ENCODE assay signal across 13 cellular contexts in the genomic region with DNA sequence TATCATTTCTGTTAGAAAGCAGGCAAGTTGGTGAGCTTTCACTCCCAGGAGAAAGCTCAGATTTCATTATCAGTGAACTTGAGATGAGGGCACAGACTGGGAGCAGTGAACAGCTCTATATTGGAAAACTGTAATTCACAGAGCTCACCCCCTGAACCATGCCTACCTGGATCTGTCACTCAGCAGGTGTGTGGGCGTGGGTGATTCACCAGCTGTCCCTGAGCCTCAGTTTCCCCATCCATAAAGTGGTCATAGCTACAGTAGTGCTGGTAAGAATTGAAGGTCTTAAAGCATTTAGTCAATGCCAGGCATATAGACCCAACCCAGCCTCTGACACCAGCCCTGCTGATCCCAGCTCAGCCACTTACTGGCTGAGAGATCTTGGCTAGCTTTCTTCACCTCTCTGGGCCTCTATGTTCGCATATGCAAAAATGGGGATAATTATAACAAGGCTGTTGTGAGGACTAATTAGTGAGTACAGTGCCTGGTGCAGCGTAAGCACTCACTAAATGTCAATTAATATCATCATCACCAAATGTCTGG. TPM values are rescaled to one million over a fixed set of nuclear protein-coding genes. Genes with fewer than 3 reads are reported as not detected.
DNase-seq lines count a peak whose midpoint lies in the region; ATAC-seq, FAIRE-seq and TF ChIP-seq lines count a peak whose summit lies in the region.
"Had no signal": no experiment of that assay in that cellular context is flagged by ENCODE, and none has a peak within 500 bp of the region (broad histone marks: within the 10 kb centered on the region; RNA-seq: fewer than 3 reads in every experiment).

No MANE protein-coding gene starts in this region.

- H3K4me2 ChIP-seq in GM23338 (peak overlapping the region; percentile 46; the same call in 1 of the 2 replicates), endothelial cell of umbilical vein (ENCODE audit: insufficient read depth, low read length) (no peak overlapping the region)

- no peaks in the 10 kb centered on the region; the same call in 2 of the 3 replicates for H3K36me3 Mint-ChIP-seq in GM23338 (ENCODE audit: low read depth)
- no peaks in the 10 kb centered on the region for H3K36me3 Mint-ChIP-seq in stimulated activated naive B cell treated with anti-CD40 and anti-IgM and Interleukin-4, amounts not matched to agents 10 μg/mL and 1 μg/mL and 100 μg/mL, for 72 hours
- H3K36me3 Mint-ChIP-seq: CD4-positive, alpha-beta memory T cell had no signal

- no peak for ATAC-seq in GM23338
- ATAC-seq in stimulated activated naive B cell treated with anti-CD40 and anti-IgM and Interleukin-4, amounts not matched to agents 10 μg/mL and 1 μg/mL and 100 μg/mL, for 72 hours (replicated peaks): peak; percentile 20 to 34
- ATAC-seq in GM19351 (IDR thresholded peaks at IDR 0.05; ENCODE audit: unreplicated experiment): no peak
- ATAC-seq in HG02973 (IDR thresholded peaks at IDR 0.05; ENCODE audit: unreplicated experiment): no peak

- no peaks in the 10 kb centered on the region for H3K9me3 Mint-ChIP-seq in GM23338
- no peaks in the 10 kb centered on the region for H3K9me3 Mint-ChIP-seq in stimulated activated naive B cell treated with anti-CD40 and anti-IgM and Interleukin-4, amounts not matched to agents 10 μg/mL and 1 μg/mL and 100 μg/mL, for 72 hours
- H3K9me3 Mint-ChIP-seq: CD4-positive, alpha-beta memory T cell had no signal

- no peak for TF ChIP-seq POLR2A in endothelial cell of umbilical vein (IDR thresholded peaks at IDR 0.05; ENCODE audit: low read depth, low read length)

- no peak overlapping the region for H3K4me3 ChIP-seq in GM23338
- H3K4me3 ChIP-seq in endothelial cell of umbilical vein (replicated peaks in 1 of 3; ENCODE audit: insufficient read depth in 1 of 3, low read depth in 1 of 3, low read length in 3 of 3): no peak overlapping the region
- H3K4me3 ChIP-seq: adrenal gland, right lobe of liver, SJSA1 had no signal

- peak overlapping the region; percentile 48; the same call in 2 of the 3 replicates for H3K4me3 Mint-ChIP-seq in GM23338
- no peak overlapping the region for H3K4me3 Mint-ChIP-seq in stimulated activated naive B cell treated with anti-CD40 and anti-IgM and Interleukin-4, amounts not matched to agents 10 μg/mL and 1 μg/mL and 100 μg/mL, for 72 hours

- H3K36me3 ChIP-seq in GM23338 (ENCODE audit: insufficient read depth): no peaks in the 10 kb centered on the region
- no peaks in the 10 kb centered on the region for H3K36me3 ChIP-seq in endothelial cell of umbilical vein (ENCODE audit: control insufficient read depth in 2 of 2, extremely low read depth in 1 of 2, insufficient read depth in 2 of 2, low read length in 2 of 2)
- H3K36me3 ChIP-seq: adrenal gland, right lobe of liver, SJSA1 had no signal

- FAIRE-seq in endothelial cell of umbilical vein (lab: Jason Lieb, UNC): no peak

- no peak overlapping the region for H3K27ac Mint-ChIP-seq in GM23338
- no peak overlapping the region for H3K27ac Mint-ChIP-seq in stimulated activated naive B cell treated with anti-CD40 and anti-IgM and Interleukin-4, amounts not matched to agents 10 μg/mL and 1 μg/mL and 100 μg/mL, for 72 hours
- H3K27ac Mint-ChIP-seq: CD4-positive, alpha-beta memory T cell had no signal

- no peak for DNase-seq in GM23338 (ENCODE audit: low spot score)
- peak; percentile 93 for DNase-seq in NCI-H2171 treated with DMSO at 0.1 percent for 48 hours (lab: John Stamatoyannopoulos, UW)
- DNase-seq in endothelial cell of umbilical vein (ENCODE audit: low read depth, low spot score): no peak
- no peak for DNase-seq in stimulated activated naive B cell treated with anti-CD40 and anti-IgM and Interleukin-4, amounts not matched to agents 10 μg/mL and 1 μg/mL and 100 μg/mL, for 72 hours
- DNase-seq in DMS153 treated with DMSO at 0.1 percent for 48 hours (lab: John Stamatoyannopoulos, UW; ENCODE audit: unreplicated experiment): no peak

- no peak overlapping the region for H3K9ac ChIP-seq in endothelial cell of umbilical vein (replicated peaks; ENCODE audit: extremely low read depth, insufficient read depth, low read length)

- intact Hi-C loops in endothelial cell of umbilical vein (cut with micrococcal nuclease): loop anchor here (1.0 kb wide), 1 partner anchor 284 kb away; no protein-coding TSS in a partner anchor

- H4K20me1 ChIP-seq in GM23338 (replicated peaks; ENCODE audit: insufficient read depth) (no peaks in the 10 kb centered on the region), endothelial cell of umbilical vein (replicated peaks; ENCODE audit: control insufficient read depth, extremely low read depth, insufficient read depth, low read length) (no peaks in the 10 kb centered on the region)

- H3K9me3 ChIP-seq in endothelial cell of umbilical vein (replicated peaks; ENCODE audit: control insufficient read depth, insufficient read depth, low read length): no peaks in the 10 kb centered on the region
- H3K9me3 ChIP-seq: adrenal gland, right lobe of liver had no signal

- no peaks in the 10 kb centered on the region for H3K27me3 ChIP-seq in GM23338 (ENCODE audit: insufficient read depth)
- H3K27me3 ChIP-seq in endothelial cell of umbilical vein (ENCODE audit: control insufficient read depth in 2 of 2, insufficient read depth in 2 of 2, low read length in 2 of 2): no peaks in the 10 kb centered on the region
- H3K27me3 ChIP-seq: right lobe of liver had no signal

- no peak overlapping the region for H3K27ac ChIP-seq in GM23338 (ENCODE audit: low read depth)
- H3K27ac ChIP-seq in endothelial cell of umbilical vein (ENCODE audit: insufficient read depth, low read depth, low read length): no peak overlapping the region
- H3K27ac ChIP-seq: foreskin keratinocyte, HL-60, right lobe of liver, SJSA1 had no signal

- CTCF ChIA-PET in endothelial cell of umbilical vein (lab: Charles Lee): interaction anchor here (0.6 to 6.5 kb wide), 46 partner anchors 9 to 321 kb away, joined by 3 to 118 read pairs (median 4); a partner anchor contains a TSS

- H3K4me1 ChIP-seq in GM23338 (ENCODE audit: insufficient read depth): peaks cover 16% of the 10 kb centered on the region
- H3K4me1 ChIP-seq in endothelial cell of umbilical vein (ENCODE audit: control insufficient read depth, extremely low read depth, insufficient read depth, low read length): peaks cover 35% of the 10 kb centered on the region
- H3K4me1 ChIP-seq: foreskin keratinocyte had no signal

- H2AFZ ChIP-seq in GM23338 (no peak overlapping the region), endothelial cell of umbilical vein (ENCODE audit: low read depth, low read length) (peak overlapping the region; percentile 10)

- TF ChIP-seq CTCF in GM23338 (conservative IDR thresholded peaks at IDR 0.05; ENCODE audit: low read depth in 2 of 2) (no peak), endothelial cell of umbilical vein (IDR thresholded peaks at IDR 0.05; ENCODE audit: extremely low read depth in 1 of 2, insufficient read depth in 1 of 2, low read depth in 1 of 2, low read length in 2 of 2) (no peak)

- no peaks in the 10 kb centered on the region for H3K9me1 ChIP-seq in endothelial cell of umbilical vein (replicated peaks; ENCODE audit: control insufficient read depth, extremely low read depth, insufficient read depth, low read length)

- peaks cover 20% of the 10 kb centered on the region for H3K27me3 Mint-ChIP-seq in GM23338 (ENCODE audit: insufficient read depth, low read depth, poor library complexity)
- H3K27me3 Mint-ChIP-seq in stimulated activated naive B cell treated with anti-CD40 and anti-IgM and Interleukin-4, amounts not matched to agents 10 μg/mL and 1 μg/mL and 100 μg/mL, for 72 hours: peaks cover 51 to 81% of the 10 kb centered on the region in 2 donors

- peaks cover 29% of the 10 kb centered on the region for H3K4me1 Mint-ChIP-seq in GM23338
- H3K4me1 Mint-ChIP-seq in stimulated activated naive B cell treated with anti-CD40 and anti-IgM and Interleukin-4, amounts not matched to agents 10 μg/mL and 1 μg/mL and 100 μg/mL, for 72 hours: peaks cover 4 to 7% of the 10 kb centered on the region in 2 donors

- H3K9me2 ChIP-seq in GM23338 (ENCODE audit: insufficient read depth): no peaks in the 10 kb centered on the region

- H3K79me2 ChIP-seq in GM23338 (replicated peaks; ENCODE audit: insufficient read depth) (no peaks in the 10 kb centered on the region), endothelial cell of umbilical vein (ENCODE audit: control insufficient read depth, insufficient read depth, low read length) (no peaks in the 10 kb centered on the region)

- POLR2A ChIA-PET in endothelial cell of umbilical vein (lab: Charles Lee): no interaction called here

- H3F3A ChIP-seq in GM23338 (replicated peaks; ENCODE audit: low read depth): no peaks in the 10 kb centered on the region

- dilution Hi-C loops in endothelial cell of umbilical vein (cut with MboI; ENCODE audit: extremely low pct_ligation_motif_present, low sequenced_read_pairs): no loop called here

- BruUV-seq in endothelial cell of umbilical vein (replicated peaks; lab: Mats Ljungman, UMichigan): no TSS peak

TF ChIP-seq in endothelial cell of umbilical vein, 7 proteins besides CTCF, POLR2A, EP300 and RAD21:
- TF ChIP-seq FOS (IDR thresholded peaks at IDR 0.05; ENCODE audit: borderline replicate concordance, insufficient read depth, low read length): no peak
- TF ChIP-seq JUN (IDR thresholded peaks at IDR 0.05; ENCODE audit: borderline replicate concordance, insufficient read depth, insufficient read length, low read depth): no peak
- TF ChIP-seq GATA2 (IDR thresholded peaks at IDR 0.05; ENCODE audit: insufficient read depth, insufficient read length, low read depth, low read length): no peak
- no peak for TF ChIP-seq MYC (IDR thresholded peaks at IDR 0.05; ENCODE audit: low read depth, low read length)
- no peak for TF ChIP-seq EZH2 (IDR thresholded peaks at IDR 0.05; ENCODE audit: borderline replicate concordance, low read depth, low read length, severe bottlenecking)
- TF ChIP-seq, protein P1, sequence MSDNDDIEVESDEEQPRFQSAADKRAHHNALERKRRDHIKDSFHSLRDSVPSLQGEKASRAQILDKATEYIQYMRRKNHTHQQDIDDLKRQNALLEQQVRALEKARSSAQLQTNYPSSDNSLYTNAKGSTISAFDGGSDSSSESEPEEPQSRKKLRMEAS (IDR thresholded peaks at IDR 0.05; ENCODE audit: insufficient read depth, insufficient read length): no peak
- TF ChIP-seq POLR2AphosphoS5 (IDR thresholded peaks at IDR 0.05; ENCODE audit: insufficient read depth, low read depth, low read length): no peak
TF ChIP-seq in endothelial cell of umbilical vein: peak in this region for 0.

RNA-seq across cellular contexts. Expression of a gene that starts 10.6 kb away (rescaled TPM):
- total RNA-seq in GM23338 (2014; rRNA removed; shearing (Covaris generic)): 1.7 and 2.7 TPM in 2 replicates
- polyA plus RNA-seq in GM23338 (2016; fragmentation: Nextera tagmentation; extraction: Ambion mirVana) (0.84 and 2.1 TPM in 2 replicates), endothelial cell of umbilical vein (12.6 and 18.6 TPM in 2 replicates)
- total RNA-seq in endothelial cell of umbilical vein: 40.5 and 71.2 TPM in 2 replicates
- polyA plus RNA-seq in endothelial cell of umbilical vein (2011; cell fraction: cytosol; rRNA removed): 8.2 and 10.2 TPM in 2 replicates
- 17.9 and 20.0 TPM in 2 replicates for polyA plus RNA-seq in endothelial cell of umbilical vein (2011; cell fraction: nucleus; rRNA removed)
- 7.7 and 12.9 TPM in 2 replicates for polyA plus RNA-seq in endothelial cell of umbilical vein (2012)
- polyA minus RNA-seq in endothelial cell of umbilical vein: 7.1 and 7.3 TPM in 2 replicates
- not detected for polyA minus RNA-seq in endothelial cell of umbilical vein (2011; cell fraction: cytosol; rRNA and poly(A)+ RNA removed)
- polyA minus RNA-seq in endothelial cell of umbilical vein (2011; cell fraction: nucleus; rRNA and poly(A)+ RNA removed): 5.7 and 7.6 TPM in 2 replicates
- total RNA-seq: CD4-positive, alpha-beta memory T cell; foreskin keratinocyte; SJSA1 had no signal
- polyA plus RNA-seq: CD4-positive, alpha-beta memory T cell; foreskin keratinocyte had no signal

Comparison
In these comparisons a context has a peak if more than half of its experiments do, and no peak if none do; other contexts are left out.
1. ATAC-seq: peak in stimulated activated naive B cell treated with anti-CD40 and anti-IgM and Interleukin-4, amounts not matched to agents 10 μg/mL and 1 μg/mL and 100 μg/mL, for 72 hours (2 of 2); none in GM23338 (single experiment), GM19351 (single experiment) and HG02973 (single experiment).
2. RNA of a gene that starts 10.6 kb away (total RNA-seq): 40.5 to 71.2 TPM in endothelial cell of umbilical vein; 1.7 to 2.7 TPM in GM23338; every median in the first group is over 10 times any median in the second.